In the genomic region with DNA sequence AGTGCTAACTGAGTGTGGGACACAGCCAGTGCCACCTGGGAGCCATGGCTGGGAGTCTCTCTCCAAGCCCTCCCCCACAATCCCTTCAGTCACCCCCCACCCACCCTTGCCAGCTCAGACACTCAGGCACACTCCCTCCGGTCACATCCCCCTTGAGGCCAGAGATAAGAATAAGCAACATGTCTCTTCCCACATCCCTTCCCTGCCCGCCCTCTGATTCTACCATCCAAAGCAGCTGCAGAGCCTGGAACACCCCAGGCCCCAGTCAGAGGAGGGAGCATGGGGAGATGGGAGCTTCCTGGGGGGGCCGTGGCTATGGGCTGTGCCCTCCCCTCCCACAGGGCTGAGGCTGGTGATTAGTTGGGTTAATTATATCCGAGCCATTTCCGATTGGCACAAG, we compare ENCODE assay signal across 1 cellular context.
TF ChIP-seq lines count a peak whose summit lies in the region.

No MANE protein-coding gene starts in this region.

TF ChIP-seq in H1, 55 proteins besides CTCF, POLR2A, EP300 and RAD21:
- TF ChIP-seq YY1 (IDR thresholded peaks at IDR 0.05; ENCODE audit: low read depth, low read length) (no peak), CEBPB (IDR thresholded peaks at IDR 0.05; ENCODE audit: low read depth, low read length) (no peak), RXRA (IDR thresholded peaks at IDR 0.05; ENCODE audit: insufficient read depth, low read depth, low read length) (no peak), ZNF274 (IDR thresholded peaks at IDR 0.05; ENCODE audit: borderline replicate concordance, extremely low read depth, low read length) (no peak), CHD1 (IDR thresholded peaks at IDR 0.05; ENCODE audit: low read depth, low read length) (no peak), RBBP5 (IDR thresholded peaks at IDR 0.05; ENCODE audit: borderline replicate concordance, low read depth, low read length) (no peak), PHF8 (conservative IDR thresholded peaks at IDR 0.05; ENCODE audit: low read depth, low read length) (no peak)
